In the genomic region with DNA sequence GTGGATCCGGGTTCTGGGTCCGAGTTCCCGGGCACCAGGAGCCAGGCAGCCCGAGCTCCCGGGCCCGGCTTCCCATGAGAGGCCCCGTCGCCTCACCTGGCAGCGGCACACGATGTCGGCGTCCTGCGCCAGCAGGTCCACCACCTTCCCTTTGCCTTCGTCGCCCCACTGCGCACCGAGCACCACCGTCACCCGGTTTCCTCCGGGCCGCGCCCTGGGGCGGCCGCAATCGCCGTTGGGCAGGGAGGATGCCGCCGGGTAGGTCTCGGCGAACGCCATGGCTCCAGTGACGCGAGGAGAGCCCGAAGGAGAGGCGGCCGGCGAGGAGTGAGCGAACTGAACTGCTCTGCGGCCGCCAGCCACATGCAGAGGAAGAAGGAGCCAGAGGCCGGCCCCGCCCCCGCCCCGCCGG, we compare ENCODE assay signal across 8 cellular contexts. TPM values are rescaled to one million over a fixed set of nuclear protein-coding genes. Genes with fewer than 3 reads are reported as not detected.
DNase-seq lines count a peak whose midpoint lies in the region; ATAC-seq, FAIRE-seq and TF ChIP-seq lines count a peak whose summit lies in the region.

ADSS2 (minus strand) TSS at position 371 of the 412 bp plus-strand sequence; CDS start at position 279, 92 bp downstream.

- dilution Hi-C loops in keratinocyte (cut with MboI; ENCODE audit: extremely low pct_ligation_motif_present, low sequenced_read_pairs) = no loop called here

- peaks cover 35% of the 10 kb centered on the region for H3K36me3 Mint-ChIP-seq in activated naive CD8-positive, alpha-beta T cell treated with anti-CD3 and anti-CD28 coated beads for 36 hours

- H3K27ac ChIP-seq in keratinocyte (ENCODE audit: control insufficient read depth, insufficient read depth, low read length) (peak within 1 kb of the TSS; percentile 90), stomach (peak within 1 kb of the TSS; percentile 93 to 98 (median 95))

- ATAC-seq in HG02610 (IDR thresholded peaks at IDR 0.05; ENCODE audit: unreplicated experiment) = no peak

- H3K9me1 ChIP-seq in keratinocyte (ENCODE audit: control insufficient read depth, extremely low read depth, insufficient read depth, low read length) = no peaks in the 10 kb centered on the region

- H3K27me3 Mint-ChIP-seq in activated naive CD8-positive, alpha-beta T cell treated with anti-CD3 and anti-CD28 coated beads for 36 hours = no peaks in the 10 kb centered on the region

- DNase-seq in 8988T (peak; percentile 27), H4 (ENCODE audit: low spot score) (no peak), keratinocyte (ENCODE audit: low read depth, low spot score) (no peak), stomach (peak; percentile 29), CD1c-positive myeloid dendritic cell (ENCODE audit: extremely low spot score) (no peak), NCI-H1048 (lab: John Stamatoyannopoulos, UW) (no peak)
- DNase-seq in activated naive CD8-positive, alpha-beta T cell treated with anti-CD3 and anti-CD28 coated beads for 36 hours = no peak

- H4K20me1 ChIP-seq in keratinocyte (ENCODE audit: control insufficient read depth, extremely low read depth, insufficient read depth, low read length) = peaks cover 5% of the 10 kb centered on the region

- peak within 1 kb of the TSS; percentile 94 for H3K9ac ChIP-seq in keratinocyte (ENCODE audit: control insufficient read depth, extremely low read depth, insufficient read depth, low read length)

- peak within 1 kb of the TSS; percentile 96 for H3K27ac Mint-ChIP-seq in activated naive CD8-positive, alpha-beta T cell treated with anti-CD3 and anti-CD28 coated beads for 36 hours

- intact Hi-C loops in stomach (cut with DNase I; ENCODE audit: low total_unique reads) = no loop called here

- H3K4me2 ChIP-seq in keratinocyte (ENCODE audit: control insufficient read depth, extremely low read depth, insufficient read depth, low read depth, low read length) = peak within 1 kb of the TSS; percentile 97

- TF ChIP-seq POLR2A in stomach (IDR thresholded peaks at IDR 0.05) = peak in 2 of 4 donors; percentile 27 to 68

- H3K27me3 ChIP-seq in keratinocyte (ENCODE audit: control insufficient read depth, extremely low read depth, insufficient read depth, low read length) (no peaks in the 10 kb centered on the region), stomach (no peaks in the 10 kb centered on the region)

- peaks cover 48% of the 10 kb centered on the region for H3K79me2 ChIP-seq in keratinocyte (ENCODE audit: control insufficient read depth, insufficient read depth, low read length)

- no peaks in the 10 kb centered on the region for H3K9me3 Mint-ChIP-seq in activated naive CD8-positive, alpha-beta T cell treated with anti-CD3 and anti-CD28 coated beads for 36 hours

- H3K36me3 ChIP-seq in keratinocyte (ENCODE audit: control insufficient read depth in 2 of 2, extremely low read depth in 1 of 2, insufficient read depth in 2 of 2, low read length in 2 of 2) (peaks cover 2 to 7% of the 10 kb centered on the region in 2 experiments), stomach (no peaks in the 10 kb centered on the region)

- H3K9me3 ChIP-seq in keratinocyte (ENCODE audit: control insufficient read depth, low read depth, low read length) (no peaks in the 10 kb centered on the region), stomach (no peaks in the 10 kb centered on the region)

- H3K4me1 ChIP-seq in keratinocyte (ENCODE audit: control insufficient read depth, extremely low read depth, insufficient read depth, low read length) = peaks cover 16% of the 10 kb centered on the region
- H3K4me1 ChIP-seq in stomach = peaks cover 15 to 60% (median 44%) of the 10 kb centered on the region in 4 donors

- peaks cover 38% of the 10 kb centered on the region for H3K4me1 Mint-ChIP-seq in activated naive CD8-positive, alpha-beta T cell treated with anti-CD3 and anti-CD28 coated beads for 36 hours

- TF ChIP-seq CTCF in keratinocyte (optimal IDR thresholded peaks at IDR 0.05 in 1 of 3, IDR thresholded peaks at IDR 0.05 in 1 of 3, conservative IDR thresholded peaks at IDR 0.05 in 1 of 3; ENCODE audit: extremely low read depth in 1 of 3, insufficient read depth in 2 of 3, low read length in 3 of 3) (no peak), stomach (IDR thresholded peaks at IDR 0.05) (no peak)

- no peak for FAIRE-seq in keratinocyte (lab: Jason Lieb, UNC)

- WGBS in stomach, 5 donors = 0% methylated on average over 39 to 45 of the region's 45 CpGs; no CpG with 5 or more reads in 1 of the 5 donors

- H3K4me3 Mint-ChIP-seq in activated naive CD8-positive, alpha-beta T cell treated with anti-CD3 and anti-CD28 coated beads for 36 hours = peak within 1 kb of the TSS; percentile 93

- H2AFZ ChIP-seq in keratinocyte (ENCODE audit: control insufficient read depth, low read length) = peak within 1 kb of the TSS; percentile 88

- no peak for TF ChIP-seq EP300 in stomach (IDR thresholded peaks at IDR 0.05)

- H3K4me3 ChIP-seq in keratinocyte (ENCODE audit: control insufficient read depth in 2 of 3, extremely low read depth in 1 of 3, insufficient read depth in 2 of 3, low read depth in 1 of 3, low read length in 3 of 3) (peak within 1 kb of the TSS; percentile 92 to 97 (median 97)), stomach (peak within 1 kb of the TSS; percentile 76 to 96 (median 84))

RNA-seq across cellular contexts. Expression of gene ADSS2, which starts in this region (rescaled TPM):
- total RNA-seq in H4 (2014; rRNA removed; shearing (Covaris generic)) = 31.3 and 36.5 TPM in 2 replicates
- 10 to 100 TPM; 66.1 to 67.8 TPM for total RNA-seq in activated naive CD8-positive, alpha-beta T cell treated with anti-CD3 and anti-CD28 coated beads for 36 hours
- polyA plus RNA-seq in keratinocyte (26.0 to 53.5 TPM (median 30.0 TPM) in 3 replicates), stomach (10 to 100 TPM; 20.1 to 33.0 (median 25.0) TPM)
- polyA plus RNA-seq in keratinocyte (2011; ENCODE audit: low read depth) = 46.3 TPM
- polyA plus RNA-seq in keratinocyte (2011; cell fraction: cytosol; rRNA removed) = 29.6 and 42.4 TPM in 2 replicates
- 22.5 and 36.5 TPM in 2 replicates for polyA plus RNA-seq in keratinocyte (2011; cell fraction: nucleus; rRNA removed)
- 32.3 TPM in 2 replicates for polyA plus RNA-seq in keratinocyte (2012; ENCODE audit: low replicate concordance)
- 2.1 to 21.5 TPM (median 9.4 TPM) in 3 replicates for polyA minus RNA-seq in keratinocyte
- polyA minus RNA-seq in keratinocyte (2011; cell fraction: cytosol; rRNA and poly(A)+ RNA removed) = 22.6 TPM
- polyA minus RNA-seq in keratinocyte (2011; cell fraction: nucleus; rRNA and poly(A)+ RNA removed) = 20.2 and 27.1 TPM in 2 replicates
- total RNA-seq in stomach = 10 to 100 TPM; 37.9 to 99.3 (median 57.2) TPM

Comparison
In these comparisons a context has a peak if more than half of its experiments do, and no peak if none do; other contexts are left out.
1. DNase-seq: peak in 8988T (single experiment) and stomach (single experiment); none in H4 (single experiment), activated naive CD8-positive, alpha-beta T cell treated with anti-CD3 and anti-CD28 coated beads for 36 hours (single experiment), keratinocyte (single experiment), CD1c-positive myeloid dendritic cell (single experiment) and NCI-H1048 (single experiment).